Comparison of ENCODE assay signal across 29 cellular contexts in genomic region chr1:86450847-86451246, GRCh38. TPM values are rescaled to one million over a fixed set of nuclear protein-coding genes. Genes with fewer than 3 reads are reported as not detected.
DNase-seq lines count a peak whose midpoint lies in the region; ATAC-seq and TF ChIP-seq lines count a peak whose summit lies in the region.
"Had no signal": no experiment of that assay in that cellular context is flagged by ENCODE, and none has a peak within 500 bp of the region (broad histone marks: within the 10 kb centered on the region; RNA-seq: fewer than 3 reads in every experiment).

No MANE protein-coding gene starts in this region.

- no peaks in the 10 kb centered on the region for H3K27me3 Mint-ChIP-seq in dendritic cell treated with granulocyte-macrophage colony-stimulating factor and Interleukin-4, amounts not matched to agents 40 ng/mL and 50 ng/mL, for 4 days

- no peak overlapping the region for H3K4me2 ChIP-seq in HCT116 (ENCODE audit: low read length)
- H3K4me2 ChIP-seq: SK-N-SH had no signal

- TF ChIP-seq POLR2A in HCT116 (IDR thresholded peaks at IDR 0.05; ENCODE audit: borderline replicate concordance, extremely low read depth, insufficient read depth, insufficient read length), result no peak

- H3K9ac ChIP-seq in HCT116 (ENCODE audit: low read length), result no peak overlapping the region
- H3K9ac ChIP-seq: SK-N-SH had no signal

- no peak overlapping the region for H3K4me3 Mint-ChIP-seq in dendritic cell treated with granulocyte-macrophage colony-stimulating factor and Interleukin-4, amounts not matched to agents 40 ng/mL and 50 ng/mL, for 4 days
- H3K4me3 Mint-ChIP-seq: CD4-positive, alpha-beta memory T cell; H9; HFFc6; T-helper 1 cell treated with Interleukin-12 subunit alpha and Interleukin-12 subunit beta and Interleukin-4 antibody, amounts not matched to agents 30 μg/mL and 1 μg/mL, for 36 hours had no signal

- intact Hi-C loops in HCT116 (cut with micrococcal nuclease), result no loop called here
- intact Hi-C loops in dendritic cell treated with granulocyte-macrophage colony-stimulating factor and Interleukin-4, amounts not matched to agents 40 ng/mL and 50 ng/mL, for 4 days (cut with micrococcal nuclease), result no loop called here

- no peaks in the 10 kb centered on the region for H3K79me2 ChIP-seq in HCT116 (ENCODE audit: insufficient read depth, low read length)

- peaks cover 26% of the 10 kb centered on the region for H3K4me1 Mint-ChIP-seq in dendritic cell treated with granulocyte-macrophage colony-stimulating factor and Interleukin-4, amounts not matched to agents 40 ng/mL and 50 ng/mL, for 4 days (ENCODE audit: low read depth)

- POLR2A ChIA-PET in HCT116 (lab: Charles Lee), result no interaction called here

- H3K4me3 ChIP-seq in AG10803 (ENCODE audit: low read length), result no peak overlapping the region
- H3K4me3 ChIP-seq in HCT116 (replicated peaks in 1 of 2; ENCODE audit: low read depth in 1 of 2, low read length in 2 of 2), result no peak overlapping the region
- H3K4me3 ChIP-seq: GM12878 had no signal

- H3K9me3 Mint-ChIP-seq in dendritic cell treated with granulocyte-macrophage colony-stimulating factor and Interleukin-4, amounts not matched to agents 40 ng/mL and 50 ng/mL, for 4 days, result no peaks in the 10 kb centered on the region
- H3K9me3 Mint-ChIP-seq: CD4-positive, alpha-beta memory T cell; H9; HFFc6; T-helper 1 cell treated with Interleukin-12 subunit alpha and Interleukin-12 subunit beta and Interleukin-4 antibody, amounts not matched to agents 30 μg/mL and 1 μg/mL, for 36 hours had no signal

- H3K9me3 ChIP-seq in HCT116 (ENCODE audit: control insufficient read depth in 1 of 2, insufficient read depth in 1 of 2, low read depth in 1 of 2, low read length in 2 of 2), result no peaks in the 10 kb centered on the region
- H3K9me3 ChIP-seq: SK-N-SH had no signal

- no peaks in the 10 kb centered on the region for H3K36me3 ChIP-seq in HCT116 (ENCODE audit: control insufficient read depth in 1 of 2, insufficient read depth in 2 of 2, low read length in 2 of 2)

- H3K4me1 ChIP-seq in HCT116 (ENCODE audit: control insufficient read depth in 1 of 2, insufficient read depth in 2 of 2, low read length in 2 of 2), result no peaks in the 10 kb centered on the region

- no peaks in the 10 kb centered on the region for H4K20me1 ChIP-seq in HCT116 (ENCODE audit: insufficient read depth)

- no peaks in the 10 kb centered on the region for H3K27me3 ChIP-seq in HCT116 (ENCODE audit: insufficient read depth, low read length)

- H3K27ac ChIP-seq in HCT116 (ENCODE audit: low read depth, low read length), result no peak overlapping the region

- CTCF ChIA-PET in HCT116 (lab: Charles Lee), result no interaction called here

- peak overlapping the region; percentile 31 for H2AFZ ChIP-seq in HCT116 (ENCODE audit: low read depth, low read length, poor library complexity, severe bottlenecking)

- H3K27ac Mint-ChIP-seq in dendritic cell treated with granulocyte-macrophage colony-stimulating factor and Interleukin-4, amounts not matched to agents 40 ng/mL and 50 ng/mL, for 4 days, result peak overlapping the region; percentile 63
- H3K27ac Mint-ChIP-seq: CD4-positive, alpha-beta memory T cell; H9; HFFc6; T-helper 1 cell treated with Interleukin-12 subunit alpha and Interleukin-12 subunit beta and Interleukin-4 antibody, amounts not matched to agents 30 μg/mL and 1 μg/mL, for 36 hours had no signal

- H3K36me3 Mint-ChIP-seq in dendritic cell treated with granulocyte-macrophage colony-stimulating factor and Interleukin-4, amounts not matched to agents 40 ng/mL and 50 ng/mL, for 4 days (ENCODE audit: low read depth), result no peaks in the 10 kb centered on the region
- H3K36me3 Mint-ChIP-seq: CD4-positive, alpha-beta memory T cell had no signal

- ATAC-seq in GM18511 (IDR thresholded peaks at IDR 0.05; ENCODE audit: unreplicated experiment) (peak; percentile 61), HCT116 (no peak), GM18909 (IDR thresholded peaks at IDR 0.05; ENCODE audit: poor library complexity, unreplicated experiment) (no peak), HG03457 (IDR thresholded peaks at IDR 0.05; ENCODE audit: unreplicated experiment) (no peak), GM18520 (IDR thresholded peaks at IDR 0.05; ENCODE audit: unreplicated experiment) (no peak), HG02840 (IDR thresholded peaks at IDR 0.05; ENCODE audit: low FRiP score, unreplicated experiment) (no peak)
- ATAC-seq: GM12878 had no signal

- H3K9me2 ChIP-seq in HCT116 (ENCODE audit: insufficient read depth), result no peaks in the 10 kb centered on the region
- H3K9me2 ChIP-seq: SK-N-SH had no signal

- DNase-seq in AG10803 (ENCODE audit: low read depth) (peak; percentile 20), HCT116 (ENCODE audit: low read depth, low spot score) (no peak)
- DNase-seq: C1 segment of cervical spinal cord; CD4-positive, alpha-beta memory T cell; COR-L47; EL; GDM1; H9; HFFc6; KBM-7; NCI-H1105 treated with DMSO at 0.1 percent for 48 hours; NCI-H2029; NCI-H446; NCI-H524 treated with DMSO at 0.1 percent for 48 hours; NCI-H82; OCI-M1; SK-N-SH; SW 1271; T-helper 9 cell had no signal

- no peak for TF ChIP-seq RAD21 in HCT116 (IDR thresholded peaks at IDR 0.05; ENCODE audit: low read depth)

- BruUV-seq in HCT116 (replicated peaks; lab: Mats Ljungman, UMichigan), result no TSS peak

- no peak for TF ChIP-seq CTCF in AG10803 (conservative IDR thresholded peaks at IDR 0.05; ENCODE audit: low read length)
- no peak for TF ChIP-seq CTCF in HCT116 (IDR thresholded peaks at IDR 0.05 in 2 of 3, conservative IDR thresholded peaks at IDR 0.05 in 1 of 3; ENCODE audit: borderline replicate concordance in 1 of 3, insufficient read depth in 1 of 3, low read depth in 2 of 3, low read length in 2 of 3)

- RAD21 ChIA-PET in HCT116 (lab: Charles Lee; ENCODE audit: low non-redundant PET in 1 of 2, low total read pairs in 2 of 2, uncharacterized antibody in 2 of 2, unreplicated experiment in 2 of 2), result no interaction called here

TF ChIP-seq in HCT116, 20 proteins besides CTCF, POLR2A, EP300 and RAD21 (continues in another document):
- no peak for TF ChIP-seq YY1 (IDR thresholded peaks at IDR 0.05; ENCODE audit: extremely low read depth, insufficient replicate concordance, low read depth, low read length)
- TF ChIP-seq REST (IDR thresholded peaks at IDR 0.05; ENCODE audit: low read depth), result no peak
- no peak for TF ChIP-seq MAX (IDR thresholded peaks at IDR 0.05)
- TF ChIP-seq ATF3 (IDR thresholded peaks at IDR 0.05), result no peak
- TF ChIP-seq ZBTB33 (IDR thresholded peaks at IDR 0.05; ENCODE audit: extremely low read depth, insufficient replicate concordance, low read length), result no peak
- no peak for TF ChIP-seq TCF7L2 (IDR thresholded peaks at IDR 0.05; ENCODE audit: borderline replicate concordance, extremely low read depth, insufficient read depth, insufficient read length)
- TF ChIP-seq SRF (IDR thresholded peaks at IDR 0.05; ENCODE audit: low read depth), result no peak
- no peak for TF ChIP-seq CBX3 (IDR thresholded peaks at IDR 0.05; ENCODE audit: low read depth)
- no peak for TF ChIP-seq EZH2phosphoT487 (IDR thresholded peaks at IDR 0.05; ENCODE audit: borderline replicate concordance)
- no peak for TF ChIP-seq JUND (IDR thresholded peaks at IDR 0.05)

RNA-seq across cellular contexts. Expression of gene CLCA1, which starts 17.9 kb away (rescaled TPM):
- 0.12 TPM for total RNA-seq in HCT116 (2021; ENCODE audit: unreplicated experiment)
- polyA plus RNA-seq in HCT116 (2012), result not detected in 2 replicates
- total RNA-seq: CD4-positive, alpha-beta memory T cell; H9; HFFc6; LHCN-M2; MCF 10A had no signal
- polyA plus RNA-seq: CD4-positive, alpha-beta memory T cell; GM12878; SK-N-SH had no signal

RNA-seq across cellular contexts. Expression of gene CLCA2, which starts 26.9 kb away (rescaled TPM):
- total RNA-seq in HCT116 (2021; ENCODE audit: unreplicated experiment), result not detected
- polyA plus RNA-seq in HCT116 (2012), result not detected in 2 replicates
- total RNA-seq: CD4-positive, alpha-beta memory T cell; GM12878; H9 had no signal
- polyA plus RNA-seq: CD4-positive, alpha-beta memory T cell had no signal

RNA-seq across cellular contexts. Expression of gene ODF2L, which starts 54.7 kb away (rescaled TPM):
- total RNA-seq in HCT116 (2021; ENCODE audit: unreplicated experiment), result 33.7 TPM
- 5.1 and 8.0 TPM in 2 replicates for polyA plus RNA-seq in HCT116 (2012)
